17 cellular contexts compared by ENCODE assay signal in the genomic region with DNA sequence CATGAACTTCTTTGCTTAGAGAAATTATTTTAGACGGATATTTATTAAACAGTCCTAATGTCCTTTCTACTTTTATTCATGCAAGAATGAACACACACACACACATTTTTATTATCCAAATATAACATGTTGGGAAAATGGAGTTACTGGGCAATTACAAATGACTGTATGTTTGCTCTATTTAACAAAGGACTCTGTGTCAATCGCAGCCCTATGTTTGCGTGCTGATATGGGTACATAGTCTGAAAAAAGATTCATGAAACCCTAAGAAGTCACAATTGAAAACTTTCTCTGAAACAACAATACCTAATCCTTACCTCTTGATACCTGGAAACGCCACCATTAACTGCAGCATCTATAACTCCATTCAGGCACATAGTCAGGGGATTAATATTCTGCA.
DNase-seq lines count a peak whose midpoint lies in the region; ATAC-seq and TF ChIP-seq lines count a peak whose summit lies in the region.
"Had no signal": no experiment of that assay in that cellular context is flagged by ENCODE, and none has a peak within 500 bp of the region (broad histone marks: within the 10 kb centered on the region; RNA-seq: fewer than 3 reads in every experiment).

No MANE protein-coding gene starts in this region.

- no peak overlapping the region for H3K4me3 ChIP-seq in dorsolateral prefrontal cortex
- H3K4me3 ChIP-seq in mucosa of descending colon: no peak overlapping the region
- H3K4me3 ChIP-seq: HAP-1 had no signal

- no peak overlapping the region for H3K27ac Mint-ChIP-seq in activated T-helper 1 cell treated with anti-CD3 and anti-CD28 coated beads, Interleukin-12 subunit alpha, Interleukin-12 subunit beta, Interleukin-2, Interleukin-4 antibody, amounts not matched to agents 30 ng/mL and 10 ng/mL and 1 ng/mL, durations not matched to agents 14 hours and 24 hours and 36 hours
- H3K27ac Mint-ChIP-seq: CD4-positive, alpha-beta memory T cell had no signal

- intact Hi-C loops in dorsolateral prefrontal cortex (cut with DNase I) (loop anchor here (10.0 kb wide), 3 partner anchors 208 to 698 kb away; no protein-coding TSS in a partner anchor), mucosa of descending colon (cut with DNase I, micrococcal nuclease) (loop anchor here in 1 of 2 donors (10.0 kb wide), 1 partner anchor 748 kb away; no protein-coding TSS in a partner anchor)
- intact Hi-C loops in activated T-helper 1 cell treated with anti-CD3 and anti-CD28 coated beads, Interleukin-12 subunit alpha, Interleukin-12 subunit beta, Interleukin-2, Interleukin-4 antibody, amounts not matched to agents 30 ng/mL and 10 ng/mL and 1 ng/mL, durations not matched to agents 14 hours and 24 hours and 36 hours (cut with micrococcal nuclease): no loop called here

- H3K9me3 Mint-ChIP-seq in activated T-helper 1 cell treated with anti-CD3 and anti-CD28 coated beads, Interleukin-12 subunit alpha, Interleukin-12 subunit beta, Interleukin-2, Interleukin-4 antibody, amounts not matched to agents 30 ng/mL and 10 ng/mL and 1 ng/mL, durations not matched to agents 14 hours and 24 hours and 36 hours: no peaks in the 10 kb centered on the region

- no peaks in the 10 kb centered on the region for H3K36me3 Mint-ChIP-seq in activated T-helper 1 cell treated with anti-CD3 and anti-CD28 coated beads, Interleukin-12 subunit alpha, Interleukin-12 subunit beta, Interleukin-2, Interleukin-4 antibody, amounts not matched to agents 30 ng/mL and 10 ng/mL and 1 ng/mL, durations not matched to agents 14 hours and 24 hours and 36 hours (ENCODE audit: low read depth)
- H3K36me3 Mint-ChIP-seq: CD4-positive, alpha-beta memory T cell had no signal

- H3K4me3 Mint-ChIP-seq in activated T-helper 1 cell treated with anti-CD3 and anti-CD28 coated beads, Interleukin-12 subunit alpha, Interleukin-12 subunit beta, Interleukin-2, Interleukin-4 antibody, amounts not matched to agents 30 ng/mL and 10 ng/mL and 1 ng/mL, durations not matched to agents 14 hours and 24 hours and 36 hours: no peak overlapping the region
- H3K4me3 Mint-ChIP-seq: CD4-positive, alpha-beta memory T cell had no signal

- peaks cover 4% of the 10 kb centered on the region for H3K4me1 ChIP-seq in mucosa of descending colon (ENCODE audit: low read depth)

- H3K36me3 ChIP-seq in mucosa of descending colon (ENCODE audit: low read depth): no peaks in the 10 kb centered on the region
- H3K36me3 ChIP-seq: HAP-1 had no signal

- TF ChIP-seq CTCF in VCaP (conservative IDR thresholded peaks at IDR 0.05): no peak
- TF ChIP-seq CTCF in dorsolateral prefrontal cortex (IDR thresholded peaks at IDR 0.05 in 54 of 56, conservative IDR thresholded peaks at IDR 0.05 in 2 of 56; ENCODE audit: low read depth in 1 of 56, partially characterized antibody in 56 of 56): no peak
- no peak for TF ChIP-seq CTCF in mucosa of descending colon (IDR thresholded peaks at IDR 0.05)

- H3K27me3 Mint-ChIP-seq in activated T-helper 1 cell treated with anti-CD3 and anti-CD28 coated beads, Interleukin-12 subunit alpha, Interleukin-12 subunit beta, Interleukin-2, Interleukin-4 antibody, amounts not matched to agents 30 ng/mL and 10 ng/mL and 1 ng/mL, durations not matched to agents 14 hours and 24 hours and 36 hours (ENCODE audit: insufficient read depth): peaks cover 6% of the 10 kb centered on the region

- H3K27me3 ChIP-seq in dorsolateral prefrontal cortex: no peaks in the 10 kb centered on the region

- no peaks in the 10 kb centered on the region for H3K4me1 Mint-ChIP-seq in activated T-helper 1 cell treated with anti-CD3 and anti-CD28 coated beads, Interleukin-12 subunit alpha, Interleukin-12 subunit beta, Interleukin-2, Interleukin-4 antibody, amounts not matched to agents 30 ng/mL and 10 ng/mL and 1 ng/mL, durations not matched to agents 14 hours and 24 hours and 36 hours (ENCODE audit: low read depth)
- H3K4me1 Mint-ChIP-seq: CD4-positive, alpha-beta memory T cell had no signal

- DNase-seq in NCI-H748 (lab: John Stamatoyannopoulos, UW; ENCODE audit: unreplicated experiment) (peak; percentile 19), NCI-H748 treated with DMSO at 0.1 percent for 48 hours (lab: John Stamatoyannopoulos, UW) (no peak), dorsolateral prefrontal cortex (no peak), mucosa of descending colon (no peak)
- no peak for DNase-seq in activated CD8-positive, alpha-beta memory T cell treated with anti-CD3 and anti-CD28 coated beads, Interleukin-2, amount 50 U/mL, for 4 hours
- no peak for DNase-seq in activated T-helper 1 cell treated with anti-CD3 and anti-CD28 coated beads, Interleukin-12 subunit alpha, Interleukin-12 subunit beta, Interleukin-2, Interleukin-4 antibody, amounts not matched to agents 30 ng/mL and 10 ng/mL and 1 ng/mL, durations not matched to agents 14 hours and 24 hours and 36 hours (ENCODE audit: low spot score)
- no peak for DNase-seq in stimulated activated CD8-positive, alpha-beta memory T cell treated with anti-CD3 and anti-CD28 coated beads, Interleukin-4, amount 100 ng/mL, for 48 hours
- DNase-seq: C1 segment of cervical spinal cord; Calu3; CD4-positive, alpha-beta memory T cell; COR-L47; DMS53; DMS79 treated with DMSO at 0.1 percent for 48 hours; GF-D8; GOT3 had no signal

- peak overlapping the region; percentile 58 for H3K27ac ChIP-seq in VCaP
- H3K27ac ChIP-seq in dorsolateral prefrontal cortex: peak overlapping the region in 33 of 59 donors; percentile 0 to 60 (median 25)

- ATAC-seq in mucosa of descending colon: peak; percentile 46

- no peaks in the 10 kb centered on the region for H3K9me3 ChIP-seq in mucosa of descending colon
- H3K9me3 ChIP-seq: HAP-1 had no signal
